ENCODE assay signal across 28 cellular contexts in genomic region chr3:163058190-163058854, GRCh38.
DNase-seq lines count a peak whose midpoint lies in the region; ATAC-seq lines count a peak whose summit lies in the region.
"Had no signal": no experiment of that assay in that cellular context is flagged by ENCODE, and none has a peak within 500 bp of the region (broad histone marks: within the 10 kb centered on the region; RNA-seq: fewer than 3 reads in every experiment).

No MANE protein-coding gene starts in this region.

- no peaks in the 10 kb centered on the region for H3K4me1 Mint-ChIP-seq in CD4-positive, alpha-beta memory T cell
- H3K4me1 Mint-ChIP-seq in naive thymus-derived CD4-positive, alpha-beta T cell, result no peaks in the 10 kb centered on the region
- H3K4me1 Mint-ChIP-seq: activated T-helper 17 cell treated with anti-CD3 and anti-CD28 coated beads, Interleukin-2, amount 50 U/mL, for 72 hours; IgD-negative memory B cell; stimulated activated memory B cell treated with anti-CD40 and anti-IgM and Interleukin-4, amounts not matched to agents 10 μg/mL and 1 μg/mL and 100 μg/mL, for 72 hours had no signal

- H2AFZ ChIP-seq in mesenchymal stem cell (ENCODE audit: low read depth, low read length), result no peak overlapping the region

- H3K4me1 ChIP-seq in mesenchymal stem cell (ENCODE audit: control insufficient read depth, insufficient read depth, low read depth, low read length) (no peaks in the 10 kb centered on the region), stomach smooth muscle (ENCODE audit: control insufficient read depth, insufficient read depth, low read length) (peaks cover 2% of the 10 kb centered on the region)
- no peaks in the 10 kb centered on the region for H3K4me1 ChIP-seq in CD4-positive, alpha-beta memory T cell (ENCODE audit: insufficient read depth, low read length)
- no peaks in the 10 kb centered on the region for H3K4me1 ChIP-seq in naive thymus-derived CD4-positive, alpha-beta T cell (ENCODE audit: control insufficient read depth in 2 of 2, insufficient read depth in 2 of 2, low read length in 2 of 2)
- H3K4me1 ChIP-seq: body of pancreas, gastrocnemius medialis, spleen had no signal

- no peaks in the 10 kb centered on the region for H3K79me1 ChIP-seq in mesenchymal stem cell (replicated peaks; ENCODE audit: low read length, poor library complexity, severe bottlenecking)

- H3K9me3 Mint-ChIP-seq in CD4-positive, alpha-beta memory T cell, result peaks cover 0 to 12% (median 4%) of the 10 kb centered on the region in 8 donors
- peaks cover 0 to 7% (median under 1%) of the 10 kb centered on the region in 11 donors for H3K9me3 Mint-ChIP-seq in naive thymus-derived CD4-positive, alpha-beta T cell
- H3K9me3 Mint-ChIP-seq: stimulated activated memory B cell treated with anti-CD40 and anti-IgM and Interleukin-4, amounts not matched to agents 10 μg/mL and 1 μg/mL and 100 μg/mL, for 72 hours had no signal

- H3K36me3 ChIP-seq in mesenchymal stem cell (ENCODE audit: control insufficient read depth in 1 of 2, insufficient read depth in 2 of 2, low read depth in 1 of 2, low read length in 2 of 2) (no peaks in the 10 kb centered on the region), stomach smooth muscle (ENCODE audit: control insufficient read depth in 2 of 2, insufficient read depth in 2 of 2, low read length in 2 of 2) (no peaks in the 10 kb centered on the region)
- H3K36me3 ChIP-seq in CD4-positive, alpha-beta memory T cell (ENCODE audit: insufficient read depth, low read length), result no peaks in the 10 kb centered on the region
- H3K36me3 ChIP-seq in naive thymus-derived CD4-positive, alpha-beta T cell (ENCODE audit: control insufficient read depth in 2 of 3, insufficient read depth in 3 of 3, low read length in 3 of 3), result no peaks in the 10 kb centered on the region
- H3K36me3 ChIP-seq: gastrocnemius medialis, spleen had no signal

- intact Hi-C loops in CD4-positive, alpha-beta memory T cell (cut with micrococcal nuclease), result no loop called here
- intact Hi-C loops in naive thymus-derived CD4-positive, alpha-beta T cell (cut with micrococcal nuclease), result loop anchor here in 1 of 2 donors (5.0 kb wide), 1 partner anchor 1206 kb away; no protein-coding TSS in a partner anchor

- peak overlapping the region in 1 of 2 experiments; percentile 0 for H3K18ac ChIP-seq in mesenchymal stem cell (ENCODE audit: low read depth in 1 of 2, low read length in 2 of 2)

- peak; percentile 7 for DNase-seq in GM03348 (ENCODE audit: low spot score)
- peak; percentile 17 for DNase-seq in astrocyte of the hippocampus (ENCODE audit: low read depth, low spot score)
- no peak for DNase-seq in mesenchymal stem cell
- no peak for DNase-seq in activated CD4-positive, CD25-positive, alpha-beta regulatory T cell treated with anti-CD3 and anti-CD28 coated beads, Interleukin-2, amount 50 U/mL, for 72 hours
- no peak for DNase-seq in CD4-positive, alpha-beta memory T cell
- no peak for DNase-seq in naive thymus-derived CD4-positive, alpha-beta T cell
- DNase-seq: activated CD4-positive, alpha-beta T cell treated with anti-CD3 and anti-CD28 coated beads, Interleukin-2, amount 50 U/mL, for 48 hours; activated CD8-positive, alpha-beta memory T cell treated with anti-CD3 and anti-CD28 coated beads, Interleukin-2, amount 50 U/mL, for 4 hours; body of pancreas; Calu3; effector CD4-positive, alpha-beta T cell; gastrocnemius medialis; hypothalamus; mucosa of descending colon; NCI-H1105; NCI-H2029; NCI-H774; RPMI8226; spleen; stimulated activated CD4-positive, alpha-beta T cell treated with anti-CD3 and anti-CD28 coated beads, Interleukin-2, amount 100 ng/mL, for 48 hours had no signal

- CTCF ChIA-PET in CD4-positive, alpha-beta memory T cell (lab: Charles Lee; ENCODE audit: partially characterized antibody), result no interaction called here
- CTCF ChIA-PET in naive thymus-derived CD4-positive, alpha-beta T cell (lab: Charles Lee), result no interaction called here

- no peak overlapping the region for H3K27ac Mint-ChIP-seq in CD4-positive, alpha-beta memory T cell
- H3K27ac Mint-ChIP-seq in naive thymus-derived CD4-positive, alpha-beta T cell, result no peak overlapping the region
- H3K27ac Mint-ChIP-seq: activated naive CD8-positive, alpha-beta T cell; activated T-helper 17 cell treated with anti-CD3 and anti-CD28 coated beads, Interleukin-2, amount 50 U/mL, for 72 hours; IgD-negative memory B cell; stimulated activated memory B cell treated with anti-CD40 and anti-IgM and Interleukin-4, amounts not matched to agents 10 μg/mL and 1 μg/mL and 100 μg/mL, for 72 hours; WTC11 had no signal

- H3K36me3 Mint-ChIP-seq in CD4-positive, alpha-beta memory T cell, result no peaks in the 10 kb centered on the region
- H3K36me3 Mint-ChIP-seq in naive thymus-derived CD4-positive, alpha-beta T cell, result no peaks in the 10 kb centered on the region
- H3K36me3 Mint-ChIP-seq: activated naive CD8-positive, alpha-beta T cell; stimulated activated memory B cell treated with anti-CD40 and anti-IgM and Interleukin-4, amounts not matched to agents 10 μg/mL and 1 μg/mL and 100 μg/mL, for 72 hours had no signal

- peak overlapping the region in 1 of 2 experiments; percentile 39 for H2BK12ac ChIP-seq in mesenchymal stem cell (ENCODE audit: low read length in 2 of 2)

- peak overlapping the region; percentile 6 for H3K4me2 ChIP-seq in mesenchymal stem cell (ENCODE audit: low read length, poor library complexity, severe bottlenecking)

- peak overlapping the region; percentile 13 for H4K8ac ChIP-seq in mesenchymal stem cell (ENCODE audit: low read length)

- no peak overlapping the region for H3K27ac ChIP-seq in mesenchymal stem cell (ENCODE audit: low read length, poor library complexity, severe bottlenecking)
- peak overlapping the region; percentile 65 for H3K27ac ChIP-seq in stomach smooth muscle (ENCODE audit: low read length)
- H3K27ac ChIP-seq in CD4-positive, alpha-beta memory T cell (ENCODE audit: low read depth, low read length), result no peak overlapping the region
- no peak overlapping the region for H3K27ac ChIP-seq in naive thymus-derived CD4-positive, alpha-beta T cell (ENCODE audit: low read depth, low read length)
- H3K27ac ChIP-seq: body of pancreas, C4-2B, epithelial cell of prostate, gastrocnemius medialis, spleen had no signal

- no peak overlapping the region for H3K4ac ChIP-seq in mesenchymal stem cell (ENCODE audit: low read depth in 1 of 2, low read length in 2 of 2)

- peak overlapping the region; percentile 80 for H2BK15ac ChIP-seq in mesenchymal stem cell (ENCODE audit: low read depth, poor library complexity, severe bottlenecking)

- WGBS in mesenchymal stem cell, result 85% methylated on average over 10 of the region's 10 CpGs

- no peak overlapping the region for H2BK120ac ChIP-seq in mesenchymal stem cell (ENCODE audit: low read depth, low read length)

- H3K4me3 ChIP-seq in mesenchymal stem cell (ENCODE audit: insufficient read depth in 1 of 2, low read depth in 1 of 2, low read length in 2 of 2) (peak overlapping the region in 1 of 2 experiments; percentile 17), stomach smooth muscle (ENCODE audit: low read length in 2 of 2) (peak overlapping the region in 1 of 2 donors; percentile 54)
- no peak overlapping the region for H3K4me3 ChIP-seq in CD4-positive, alpha-beta memory T cell (ENCODE audit: low read length in 2 of 2)
- H3K4me3 ChIP-seq in naive thymus-derived CD4-positive, alpha-beta T cell (ENCODE audit: low read length), result no peak overlapping the region
- H3K4me3 ChIP-seq: body of pancreas, gastrocnemius medialis, mucosa of descending colon, spleen had no signal

- no peak for ATAC-seq in naive thymus-derived CD4-positive, alpha-beta T cell
- ATAC-seq: activated T-helper 17 cell treated with anti-CD3 and anti-CD28 coated beads, Interleukin-2, amount 50 U/mL, for 72 hours; body of pancreas; gastrocnemius medialis; mucosa of descending colon; stimulated activated memory B cell treated with anti-CD40 and anti-IgM and Interleukin-4, amounts not matched to agents 10 μg/mL and 1 μg/mL and 100 μg/mL, for 72 hours; WTC11 had no signal

- no peak overlapping the region for H3K9ac ChIP-seq in mesenchymal stem cell (ENCODE audit: low read length)
- H3K9ac ChIP-seq in stomach smooth muscle (ENCODE audit: low read length in 2 of 2), result no peak overlapping the region

- no peak overlapping the region for H2AK5ac ChIP-seq in mesenchymal stem cell (ENCODE audit: low read length, severe bottlenecking)

- H3K14ac ChIP-seq in mesenchymal stem cell (ENCODE audit: low read length in 2 of 2), result no peak overlapping the region

- no peaks in the 10 kb centered on the region for H3K27me3 Mint-ChIP-seq in CD4-positive, alpha-beta memory T cell
- no peaks in the 10 kb centered on the region for H3K27me3 Mint-ChIP-seq in naive thymus-derived CD4-positive, alpha-beta T cell
- H3K27me3 Mint-ChIP-seq: activated naive CD8-positive, alpha-beta T cell; activated T-helper 17 cell treated with anti-CD3 and anti-CD28 coated beads, Interleukin-2, amount 50 U/mL, for 72 hours; IgD-negative memory B cell; stimulated activated memory B cell treated with anti-CD40 and anti-IgM and Interleukin-4, amounts not matched to agents 10 μg/mL and 1 μg/mL and 100 μg/mL, for 72 hours had no signal

- no peaks in the 10 kb centered on the region for H3K27me3 ChIP-seq in mesenchymal stem cell (ENCODE audit: control insufficient read depth in 1 of 2, insufficient read depth in 1 of 2, low read length in 2 of 2)
- H3K27me3 ChIP-seq in stomach smooth muscle (ENCODE audit: control insufficient read depth in 1 of 2, insufficient read depth in 2 of 2, low read length in 2 of 2), result no peaks in the 10 kb centered on the region
- no peaks in the 10 kb centered on the region for H3K27me3 ChIP-seq in CD4-positive, alpha-beta memory T cell (ENCODE audit: insufficient read depth, low read length)
- no peaks in the 10 kb centered on the region for H3K27me3 ChIP-seq in naive thymus-derived CD4-positive, alpha-beta T cell (ENCODE audit: control insufficient read depth in 2 of 2, insufficient read depth in 2 of 2, low read length in 2 of 2)
- H3K27me3 ChIP-seq: body of pancreas, gastrocnemius medialis, spleen had no signal

- no peak overlapping the region for H3K4me3 Mint-ChIP-seq in CD4-positive, alpha-beta memory T cell
- H3K4me3 Mint-ChIP-seq in naive thymus-derived CD4-positive, alpha-beta T cell, result no peak overlapping the region
- H3K4me3 Mint-ChIP-seq: activated naive CD8-positive, alpha-beta T cell; activated T-helper 17 cell treated with anti-CD3 and anti-CD28 coated beads, Interleukin-2, amount 50 U/mL, for 72 hours; IgD-negative memory B cell; stimulated activated memory B cell treated with anti-CD40 and anti-IgM and Interleukin-4, amounts not matched to agents 10 μg/mL and 1 μg/mL and 100 μg/mL, for 72 hours; WTC11 had no signal

- no peak overlapping the region for H2BK5ac ChIP-seq in mesenchymal stem cell (ENCODE audit: low read depth, low read length, poor library complexity, severe bottlenecking)

- H3K23ac ChIP-seq in mesenchymal stem cell (ENCODE audit: low read length in 2 of 2), result no peak overlapping the region

- POLR2A ChIA-PET in CD4-positive, alpha-beta memory T cell (lab: Charles Lee; ENCODE audit: partially characterized antibody), result no interaction called here
- POLR2A ChIA-PET in naive thymus-derived CD4-positive, alpha-beta T cell (lab: Charles Lee), result no interaction called here

- H3K9me3 ChIP-seq in mesenchymal stem cell (ENCODE audit: control insufficient read depth, low read length) (no peaks in the 10 kb centered on the region), stomach smooth muscle (ENCODE audit: control insufficient read depth in 2 of 2, low read length in 2 of 2) (peaks cover 0 to 4% of the 10 kb centered on the region in 2 donors)
- H3K9me3 ChIP-seq in CD4-positive, alpha-beta memory T cell (ENCODE audit: control insufficient read depth in 1 of 2, low read length in 2 of 2), result peaks cover 0 to 2% of the 10 kb centered on the region in 2 donors
- no peaks in the 10 kb centered on the region for H3K9me3 ChIP-seq in naive thymus-derived CD4-positive, alpha-beta T cell (ENCODE audit: control insufficient read depth in 2 of 3, low read length in 3 of 3)
- H3K9me3 ChIP-seq: body of pancreas, gastrocnemius medialis, mucosa of descending colon, spleen had no signal

- no peak overlapping the region for H4K91ac ChIP-seq in mesenchymal stem cell (ENCODE audit: low read length)

Comparison
In these comparisons a context has a peak if more than half of its experiments do, and no peak if none do; other contexts are left out.
1. DNase-seq: peak in GM03348 (single experiment) and astrocyte of the hippocampus (single experiment); none in mesenchymal stem cell (single experiment), activated CD4-positive, CD25-positive, alpha-beta regulatory T cell treated with anti-CD3 and anti-CD28 coated beads, Interleukin-2, amount 50 U/mL, for 72 hours (single experiment), CD4-positive, alpha-beta memory T cell (0 of 5) and naive thymus-derived CD4-positive, alpha-beta T cell (0 of 9).